Comparison of ENCODE assay signal across 24 cellular contexts in genomic region chr9:121756477-121757285, GRCh38.
A peak's percentile ranks its signal among the peaks of the same experiment; 100 is the strongest.
DNase-seq lines count a peak whose midpoint lies in the region; ATAC-seq and TF ChIP-seq lines count a peak whose summit lies in the region.
"Had no signal": no experiment of that assay in that cellular context is flagged by ENCODE, and none has a peak within 500 bp of the region (broad histone marks: within the 10 kb centered on the region; RNA-seq: fewer than 3 reads in every experiment).

No MANE protein-coding gene starts in this region.

- H3K23me2 ChIP-seq in H9 (ENCODE audit: insufficient read length, low read depth, low read length, poor library complexity, severe bottlenecking), result no peaks in the 10 kb centered on the region

- WGBS in H9 (ENCODE audit: extremely low coverage, insufficient read length, low lambda C conversion rate), result no CpG with 5 or more reads among the region's 16 CpGs

- H2BK5ac ChIP-seq in H9 (ENCODE audit: insufficient read length, low read length), result no peak overlapping the region

- H4K8ac ChIP-seq in H9 (replicated peaks; ENCODE audit: insufficient read length, low read depth, low read length), result no peak overlapping the region

- intact Hi-C loops in ascending aorta (cut with DNase I), result no loop called here
- intact Hi-C loops in activated CD4-positive, alpha-beta T cell treated with anti-CD3 and anti-CD28 coated beads for 36 hours (cut with DNase I, micrococcal nuclease), result no loop called here

- H3K23ac ChIP-seq in H9 (ENCODE audit: insufficient read length, low read depth, low read length), result no peak overlapping the region

- H3K79me1 ChIP-seq in H9 (ENCODE audit: insufficient read depth, low read depth, low read length, poor library complexity, severe bottlenecking), result no peaks in the 10 kb centered on the region

- no peak overlapping the region for H4K91ac ChIP-seq in H9 (ENCODE audit: insufficient read length, low read depth, low read length)

- H3K27me3 ChIP-seq in H9 (ENCODE audit: insufficient read depth, low read length) (no peaks in the 10 kb centered on the region), ascending aorta (no peaks in the 10 kb centered on the region), skeletal muscle tissue (ENCODE audit: control insufficient read depth in 3 of 3, insufficient read depth in 3 of 3, low read length in 3 of 3) (no peaks in the 10 kb centered on the region)
- H3K27me3 ChIP-seq: dorsolateral prefrontal cortex, gastroesophageal sphincter had no signal

- H3K9me3 ChIP-seq in H9 (ENCODE audit: control insufficient read depth, low read depth, low read length) (no peaks in the 10 kb centered on the region), ascending aorta (no peaks in the 10 kb centered on the region), skeletal muscle tissue (ENCODE audit: control insufficient read depth in 3 of 3, low read length in 3 of 3) (no peaks in the 10 kb centered on the region)
- H3K9me3 ChIP-seq: gastroesophageal sphincter had no signal

- DNase-seq in H9 (no peak), ascending aorta (ENCODE audit: low spot score in 2 of 2) (no peak), midbrain (lab: John Stamatoyannopoulos, UW) (peak; percentile 24), chondrocyte (ENCODE audit: low spot score) (no peak)
- no peak for DNase-seq in activated CD4-positive, alpha-beta T cell treated with anti-CD3 and anti-CD28 coated beads for 36 hours
- DNase-seq: activated CD4-positive, alpha-beta T cell treated with anti-CD3 and anti-CD28 coated beads, Interleukin-2, amount 10 ng/mL, durations not matched to agents 7 days and 5 days; activated effector memory CD4-positive, alpha-beta T cell treated with anti-CD3 and anti-CD28 coated beads, Interleukin-2, amount 50 U/mL, for 16 hours; activated T-cell treated with anti-CD3 and anti-CD28 coated beads, Interleukin-2, amount 50 U/mL, for 24 hours; CD8-positive, alpha-beta memory T cell; GM23248; IMR-90; MV-4-11; NCI-H1436; NCI-H345; NCI-H69; stimulated activated CD4-positive, alpha-beta T cell treated with anti-CD3 and anti-CD28 coated beads, Interleukin-15, amount 100 ng/mL, for 24 hours; SW 1271 had no signal

- peaks cover 7 to 21% (median 21%) of the 10 kb centered on the region in 3 experiments; a peak in 6 of 7 replicates for H3K36me3 Mint-ChIP-seq in H9 (ENCODE audit: insufficient read depth in 1 of 3, low read depth in 3 of 3)
- H3K36me3 Mint-ChIP-seq in activated CD4-positive, alpha-beta T cell treated with anti-CD3 and anti-CD28 coated beads for 36 hours (ENCODE audit: low read depth), result no peaks in the 10 kb centered on the region
- H3K36me3 Mint-ChIP-seq in chondrocyte (ENCODE audit: low read depth), result peaks cover 19% of the 10 kb centered on the region
- H3K36me3 Mint-ChIP-seq: activated naive CD8-positive, alpha-beta T cell; CD8-positive, alpha-beta memory T cell; stimulated activated memory B cell treated with anti-CD40 and anti-IgM and Interleukin-4, amounts not matched to agents 10 μg/mL and 1 μg/mL and 100 μg/mL, for 72 hours had no signal

- POLR2A ChIA-PET in activated CD4-positive, alpha-beta T cell treated with anti-CD3 and anti-CD28 coated beads for 36 hours (lab: Charles Lee), result no interaction called here

- ATAC-seq in activated CD4-positive, alpha-beta T cell treated with anti-CD3 and anti-CD28 coated beads for 36 hours, result no peak
- no peak for ATAC-seq in HG03520 (IDR thresholded peaks at IDR 0.05; ENCODE audit: unreplicated experiment)
- ATAC-seq: gastroesophageal sphincter; stimulated activated memory B cell treated with anti-CD40 and anti-IgM and Interleukin-4, amounts not matched to agents 10 μg/mL and 1 μg/mL and 100 μg/mL, for 72 hours had no signal

- no peak overlapping the region for H3K56ac ChIP-seq in H9 (ENCODE audit: insufficient read length, low read depth, low read length)

- no peak for TF ChIP-seq CTCF in H9 (conservative IDR thresholded peaks at IDR 0.05)
- TF ChIP-seq CTCF in ascending aorta (IDR thresholded peaks at IDR 0.05), result no peak
- TF ChIP-seq CTCF in chondrocyte (IDR thresholded peaks at IDR 0.05), result no peak

- no peaks in the 10 kb centered on the region for H3K4me1 ChIP-seq in H9 (ENCODE audit: insufficient read depth, low read length)
- peaks cover 36 to 56% of the 10 kb centered on the region in 2 donors for H3K4me1 ChIP-seq in ascending aorta
- peaks cover 53 to 64% (median 60%) of the 10 kb centered on the region in 3 donors for H3K4me1 ChIP-seq in skeletal muscle tissue (ENCODE audit: control insufficient read depth in 3 of 3, insufficient read depth in 3 of 3, low read length in 3 of 3)

- no peak overlapping the region for H2BK15ac ChIP-seq in H9 (ENCODE audit: low read depth, low read length)

- no peak overlapping the region for H3K4me3 Mint-ChIP-seq in H9
- H3K4me3 Mint-ChIP-seq in activated CD4-positive, alpha-beta T cell treated with anti-CD3 and anti-CD28 coated beads for 36 hours, result no peak overlapping the region
- H3K4me3 Mint-ChIP-seq in chondrocyte (ENCODE audit: unreplicated experiment), result no peak overlapping the region
- H3K4me3 Mint-ChIP-seq: activated CD4-positive, alpha-beta T cell treated with anti-CD3 and anti-CD28 coated beads, Interleukin-2, amount 10 ng/mL, durations not matched to agents 7 days and 5 days; activated naive CD8-positive, alpha-beta T cell; activated T-cell treated with anti-CD3 and anti-CD28 coated beads, Interleukin-2, amount 50 U/mL, for 24 hours; CD8-positive, alpha-beta memory T cell; stimulated activated memory B cell treated with anti-CD40 and anti-IgM and Interleukin-4, amounts not matched to agents 10 μg/mL and 1 μg/mL and 100 μg/mL, for 72 hours had no signal

- H3K18ac ChIP-seq in H9 (ENCODE audit: insufficient read length, low read depth, low read length), result no peak overlapping the region

- H3K36me3 ChIP-seq in ascending aorta, result peaks cover 44 to 47% of the 10 kb centered on the region in 2 donors
- H3K36me3 ChIP-seq in skeletal muscle tissue (ENCODE audit: control insufficient read depth in 3 of 3, insufficient read depth in 3 of 3, low read length in 3 of 3), result peaks cover 33 to 43% (median 40%) of the 10 kb centered on the region in 3 donors

- H3K4me1 Mint-ChIP-seq in H9 (peaks cover 8 to 9% of the 10 kb centered on the region in 2 experiments), chondrocyte (ENCODE audit: low read depth) (peaks cover 12% of the 10 kb centered on the region)
- no peaks in the 10 kb centered on the region for H3K4me1 Mint-ChIP-seq in activated CD4-positive, alpha-beta T cell treated with anti-CD3 and anti-CD28 coated beads for 36 hours
- H3K4me1 Mint-ChIP-seq: activated CD4-positive, alpha-beta T cell treated with anti-CD3 and anti-CD28 coated beads, Interleukin-2, amount 10 ng/mL, durations not matched to agents 7 days and 5 days; CD8-positive, alpha-beta memory T cell; stimulated activated memory B cell treated with anti-CD40 and anti-IgM and Interleukin-4, amounts not matched to agents 10 μg/mL and 1 μg/mL and 100 μg/mL, for 72 hours had no signal

- no peak overlapping the region for H3T11ph ChIP-seq in H9 (ENCODE audit: low read length)

- H3K27me3 Mint-ChIP-seq in H9 (ENCODE audit: low read depth) (no peaks in the 10 kb centered on the region), chondrocyte (ENCODE audit: low read depth) (no peaks in the 10 kb centered on the region)
- H3K27me3 Mint-ChIP-seq in activated CD4-positive, alpha-beta T cell treated with anti-CD3 and anti-CD28 coated beads for 36 hours, result no peaks in the 10 kb centered on the region
- H3K27me3 Mint-ChIP-seq: activated CD4-positive, alpha-beta T cell treated with anti-CD3 and anti-CD28 coated beads, Interleukin-2, amount 10 ng/mL, durations not matched to agents 7 days and 5 days; activated naive CD8-positive, alpha-beta T cell; activated T-cell treated with anti-CD3 and anti-CD28 coated beads, Interleukin-2, amount 50 U/mL, for 24 hours; stimulated activated memory B cell treated with anti-CD40 and anti-IgM and Interleukin-4, amounts not matched to agents 10 μg/mL and 1 μg/mL and 100 μg/mL, for 72 hours had no signal

- H3K4me3 ChIP-seq in ascending aorta (no peak overlapping the region), skeletal muscle tissue (ENCODE audit: low read length in 3 of 3) (no peak overlapping the region)
- H3K4me3 ChIP-seq: dorsolateral prefrontal cortex, gastroesophageal sphincter, GM23248 had no signal

- H3K27ac ChIP-seq in H9 (ENCODE audit: insufficient read length, low read depth, low read length) (no peak overlapping the region), ascending aorta (peak overlapping the region; percentile 48 to 96), skeletal muscle tissue (ENCODE audit: low read depth, low read length) (no peak overlapping the region)
- H3K27ac ChIP-seq: GM23248, VCaP had no signal

- H4K20me1 ChIP-seq in H9 (ENCODE audit: control insufficient read depth, insufficient read depth, insufficient read length), result no peaks in the 10 kb centered on the region

- no peak overlapping the region for H2BK120ac ChIP-seq in H9 (ENCODE audit: low read depth, low read length, poor library complexity, severe bottlenecking)

- no peak overlapping the region for H2AFZ ChIP-seq in H9 (ENCODE audit: low read length)
- H2AFZ ChIP-seq: GM23248 had no signal

- H2BK20ac ChIP-seq in H9 (ENCODE audit: low read depth, low read length, poor library complexity, severe bottlenecking), result no peak overlapping the region

- H3K4me2 ChIP-seq in H9 (ENCODE audit: insufficient read depth, insufficient read length, low read length), result no peak overlapping the region

- no peak overlapping the region for H2AK5ac ChIP-seq in H9 (ENCODE audit: insufficient read length, low read length)

- no peaks in the 10 kb centered on the region for H3K79me2 ChIP-seq in H9 (ENCODE audit: insufficient read depth, low read length)

- no peak overlapping the region for H4K5ac ChIP-seq in H9 (ENCODE audit: insufficient read length, low read depth, low read length)

- H3K4ac ChIP-seq in H9 (ENCODE audit: low read depth, low read length), result no peak overlapping the region

- CTCF ChIA-PET in activated CD4-positive, alpha-beta T cell treated with anti-CD3 and anti-CD28 coated beads for 36 hours (lab: Charles Lee), result no interaction called here

- H3K9ac ChIP-seq in H9 (ENCODE audit: extremely low read depth, insufficient read length, low read length), result no peak overlapping the region
- H3K9ac ChIP-seq in skeletal muscle tissue (ENCODE audit: low read depth in 1 of 3, low read length in 3 of 3), result peak overlapping the region in 2 of 3 donors; percentile 5 to 50
- H3K9ac ChIP-seq: GM23248 had no signal

- no peak overlapping the region for H2BK12ac ChIP-seq in H9 (ENCODE audit: insufficient read length, low read depth, low read length)

- H3K9me3 Mint-ChIP-seq in H9 (no peaks in the 10 kb centered on the region; a peak in 1 of 5 replicates), chondrocyte (ENCODE audit: low read depth) (no peaks in the 10 kb centered on the region)
- H3K9me3 Mint-ChIP-seq in activated CD4-positive, alpha-beta T cell treated with anti-CD3 and anti-CD28 coated beads for 36 hours (ENCODE audit: low read depth), result no peaks in the 10 kb centered on the region
- H3K9me3 Mint-ChIP-seq: activated CD4-positive, alpha-beta T cell treated with anti-CD3 and anti-CD28 coated beads, Interleukin-2, amount 10 ng/mL, durations not matched to agents 7 days and 5 days; activated T-cell treated with anti-CD3 and anti-CD28 coated beads, Interleukin-2, amount 50 U/mL, for 24 hours; CD8-positive, alpha-beta memory T cell; stimulated activated memory B cell treated with anti-CD40 and anti-IgM and Interleukin-4, amounts not matched to agents 10 μg/mL and 1 μg/mL and 100 μg/mL, for 72 hours had no signal

- H3K27ac Mint-ChIP-seq in H9, result peak overlapping the region in 2 of 3 experiments; percentile 31 to 38; a peak in 2 of 7 replicates
- no peak overlapping the region for H3K27ac Mint-ChIP-seq in activated CD4-positive, alpha-beta T cell treated with anti-CD3 and anti-CD28 coated beads for 36 hours
- H3K27ac Mint-ChIP-seq in chondrocyte (ENCODE audit: unreplicated experiment), result no peak overlapping the region
- H3K27ac Mint-ChIP-seq: activated CD4-positive, alpha-beta T cell treated with anti-CD3 and anti-CD28 coated beads, Interleukin-2, amount 10 ng/mL, durations not matched to agents 7 days and 5 days; activated naive CD8-positive, alpha-beta T cell; activated T-cell treated with anti-CD3 and anti-CD28 coated beads, Interleukin-2, amount 50 U/mL, for 24 hours; CD8-positive, alpha-beta memory T cell; stimulated activated memory B cell treated with anti-CD40 and anti-IgM and Interleukin-4, amounts not matched to agents 10 μg/mL and 1 μg/mL and 100 μg/mL, for 72 hours had no signal

- no peak overlapping the region; the same call in 1 of the 2 replicates for H3K14ac ChIP-seq in H9 (ENCODE audit: insufficient read depth, low read length)

Comparison
In these comparisons a context has a peak if more than half of its experiments do, and no peak if none do; other contexts are left out.
1. H3K27ac ChIP-seq: peak in ascending aorta (2 of 2); none in H9 (single experiment) and skeletal muscle tissue (single experiment).
2. H3K27ac Mint-ChIP-seq: peak in H9 (2 of 3); none in activated CD4-positive, alpha-beta T cell treated with anti-CD3 and anti-CD28 coated beads for 36 hours (single experiment) and chondrocyte (single experiment).